Comparison of ENCODE assay signal across 8 cellular contexts in the genomic region with DNA sequence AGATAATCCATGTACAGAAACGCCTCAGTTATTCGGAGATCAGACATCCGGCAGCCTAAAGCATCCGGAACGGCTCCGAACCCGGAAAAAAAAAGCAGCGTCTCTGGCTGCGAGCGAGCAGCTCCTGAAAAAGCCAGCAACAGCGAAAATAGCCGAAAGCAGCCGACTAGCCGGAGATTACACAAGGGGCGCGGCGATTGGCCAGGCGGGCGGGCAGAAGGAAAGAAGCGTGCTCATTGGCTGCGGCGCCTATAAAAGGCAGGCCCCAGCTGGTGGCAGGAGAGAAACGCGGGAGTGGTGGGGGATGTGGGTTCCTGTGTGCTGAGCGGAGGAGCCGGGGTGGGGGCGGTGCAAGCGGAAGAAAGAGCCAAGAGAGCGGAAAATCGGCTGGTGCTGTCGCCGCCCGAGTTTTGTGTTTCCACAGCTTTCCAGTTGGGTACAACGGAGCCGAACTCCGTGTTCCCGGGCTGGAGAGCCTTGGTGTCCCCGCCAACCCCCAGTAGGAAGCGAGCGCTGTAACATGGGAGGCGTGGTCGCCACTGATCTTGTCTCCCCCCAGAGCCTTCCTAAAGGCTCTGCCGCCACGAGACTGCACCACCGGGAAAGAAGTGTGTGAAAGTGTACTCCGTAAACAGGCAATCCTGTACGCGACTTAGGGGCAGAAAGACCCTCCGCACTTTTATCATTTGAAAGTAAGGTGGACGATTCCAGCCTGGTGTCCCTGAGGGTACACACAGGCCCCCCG. TPM values are rescaled to one million over a fixed set of nuclear protein-coding genes. Genes with fewer than 3 reads are reported as not detected.
DNase-seq lines count a peak whose midpoint lies in the region; ATAC-seq and TF ChIP-seq lines count a peak whose summit lies in the region.

A gene (minus strand): TSS at position 141 of the 745 bp plus-strand sequence.

- H3K4me3 ChIP-seq in epithelial cell of proximal tubule (ENCODE audit: low read depth, low read length): peak within 1 kb of the TSS; percentile 79

- H3K27me3 Mint-ChIP-seq in IgD-negative memory B cell: peaks cover 5% of the 10 kb centered on the region

- H3K36me3 Mint-ChIP-seq in IgD-negative memory B cell: no peaks in the 10 kb centered on the region

- no peaks in the 10 kb centered on the region for H3K9me3 Mint-ChIP-seq in IgD-negative memory B cell

- H3K4me1 Mint-ChIP-seq in IgD-negative memory B cell: peaks cover 10 to 14% (median 13%) of the 10 kb centered on the region in 3 donors

- no peak for TF ChIP-seq CTCF in epithelial cell of proximal tubule (conservative IDR thresholded peaks at IDR 0.05; ENCODE audit: low read depth, low read length)

- peak; percentile 96 for ATAC-seq in GM21529 (IDR thresholded peaks at IDR 0.05; ENCODE audit: unreplicated experiment)

- peak within 1 kb of the TSS; percentile 71 to 98 (median 91) for H3K27ac Mint-ChIP-seq in IgD-negative memory B cell

- H3K4me3 Mint-ChIP-seq in IgD-negative memory B cell: peak within 1 kb of the TSS; percentile 93 to 99 (median 96)

- peak; percentile 97 for DNase-seq in DMS 273 treated with DMSO at 0.1 percent for 48 hours (lab: John Stamatoyannopoulos, UW)
- DNase-seq in OCI-M2 (lab: John Stamatoyannopoulos, UW; ENCODE audit: unreplicated experiment): peak; percentile 60
- peak; percentile 94 for DNase-seq in activated T-cell treated with anti-CD3 and anti-CD28 coated beads for 48 hours (ENCODE audit: low read depth)
- DNase-seq in epithelial cell of proximal tubule (ENCODE audit: low read depth): no peak
- peak; percentile 99 for DNase-seq in mucosa of gallbladder (ENCODE audit: low spot score)
- peak; percentile 94 to 95 for DNase-seq in stimulated activated CD8-positive, alpha-beta memory T cell treated with anti-CD3 and anti-CD28 coated beads, Interleukin-4, amount 100 ng/mL, for 4 hours (ENCODE audit: low read depth in 2 of 2, low spot score in 1 of 2)

RNA-seq across cellular contexts. Expression of the gene that starts here (rescaled TPM):
- polyA plus RNA-seq in IgD-negative memory B cell: 10.9 TPM
- total RNA-seq in epithelial cell of proximal tubule (1.9 and 3.0 TPM in 2 replicates), mucosa of gallbladder (30.8 TPM)
